Comparison of ENCODE assay signal across 19 cellular contexts in the genomic region with DNA sequence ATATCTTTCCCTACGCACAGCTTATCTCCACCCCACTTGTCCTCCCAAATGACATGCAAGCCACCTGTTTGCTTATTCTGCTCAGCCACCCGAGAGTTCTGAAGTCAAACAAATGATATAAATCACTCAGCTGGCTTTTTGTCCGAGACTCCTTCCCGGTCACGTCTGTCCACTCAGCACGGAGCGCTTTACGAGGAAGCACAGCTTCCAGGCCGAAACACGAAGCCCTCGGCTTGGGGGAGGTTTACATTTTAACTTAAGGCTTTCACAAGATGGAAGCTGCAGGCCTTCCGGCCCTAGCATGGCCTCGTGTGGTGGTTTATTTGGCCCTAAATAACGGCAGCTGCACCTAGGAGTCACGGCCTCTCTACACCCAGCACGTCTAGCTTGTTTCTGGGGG.
DNase-seq lines count a peak whose midpoint lies in the region; ATAC-seq, FAIRE-seq and TF ChIP-seq lines count a peak whose summit lies in the region.
"Had no signal": no experiment of that assay in that cellular context is flagged by ENCODE, and none has a peak within 500 bp of the region (broad histone marks: within the 10 kb centered on the region; RNA-seq: fewer than 3 reads in every experiment).

No MANE protein-coding gene starts in this region.

- intact Hi-C loops in HepG2 (cut with micrococcal nuclease; ENCODE audit: unreplicated experiment) (no loop called here), right lobe of liver (cut with DNase I) (no loop called here), PC-3 (cut with micrococcal nuclease) (no loop called here)

- no peak overlapping the region for H3K27ac ChIP-seq in HepG2 (ENCODE audit: extremely low read length, insufficient read depth, low read length)
- no peak overlapping the region for H3K27ac ChIP-seq in right lobe of liver
- no peak overlapping the region for H3K27ac ChIP-seq in PC-3 (ENCODE audit: low read length)
- H3K27ac ChIP-seq: SJSA1 had no signal

- H3K9ac ChIP-seq in HepG2 (ENCODE audit: insufficient read depth, low read depth, low read length), result peak overlapping the region; percentile 32; the same call in 1 of the 2 replicates
- no peak overlapping the region for H3K9ac ChIP-seq in PC-3 (ENCODE audit: low read length)

- no peaks in the 10 kb centered on the region for H3F3A ChIP-seq in PC-3 (ENCODE audit: low read length, unreplicated experiment)

- H4K20me1 ChIP-seq in HepG2 (ENCODE audit: insufficient read depth, low read length), result no peaks in the 10 kb centered on the region
- H4K20me1 ChIP-seq in PC-3 (ENCODE audit: low read length), result no peaks in the 10 kb centered on the region

- no peak for TF ChIP-seq RAD21 in HepG2 (CRISPR knock-in tag; IDR thresholded peaks at IDR 0.05)

- no peak for TF ChIP-seq CTCF in HepG2 (CRISPR knock-in tag; IDR thresholded peaks at IDR 0.05)
- no peak for TF ChIP-seq CTCF in right lobe of liver (IDR thresholded peaks at IDR 0.05)
- TF ChIP-seq CTCF in PC-3 (conservative IDR thresholded peaks at IDR 0.05; ENCODE audit: low read depth, low read length), result no peak

- H3K79me2 ChIP-seq in HepG2 (ENCODE audit: insufficient read depth, low read length) (no peaks in the 10 kb centered on the region), PC-3 (ENCODE audit: low read length) (no peaks in the 10 kb centered on the region)

- no TSS peak for BruUV-seq in HepG2 (replicated peaks; lab: Mats Ljungman, UMichigan)
- BruUV-seq in PC-3 (replicated peaks; lab: Mats Ljungman, UMichigan), result no TSS peak

- H3K4me3 ChIP-seq in HepG2 (replicated peaks in 1 of 3; ENCODE audit: insufficient read depth in 1 of 3, low read depth in 2 of 3, low read length in 3 of 3) (peak overlapping the region; percentile 37 to 57 (median 38)), right lobe of liver (no peak overlapping the region), PC-3 (ENCODE audit: low read length) (no peak overlapping the region)
- H3K4me3 ChIP-seq: SJSA1 had no signal

- H2AFZ ChIP-seq in HepG2 (ENCODE audit: low read length) (peak overlapping the region; percentile 75), PC-3 (ENCODE audit: low read length) (0 out of 2 replicates have a peak overlapping the region, but pooled peaks have one; percentile 30)

- no peak for TF ChIP-seq EP300 in HepG2 (IDR thresholded peaks at IDR 0.05; ENCODE audit: low read depth in 2 of 2, low read length in 2 of 2)
- TF ChIP-seq EP300 in HepG2 (CRISPR knock-in tag; IDR thresholded peaks at IDR 0.05; ENCODE audit: borderline replicate concordance), result no peak

- WGBS in HepG2 (ENCODE audit: low lambda C conversion rate), result 3% methylated on average over 15 of the region's 16 CpGs
- 81% methylated on average over 16 of the region's 16 CpGs for WGBS in right lobe of liver (ENCODE audit: insufficient coverage, low coverage, low lambda C conversion rate, missing lambda C conversion rate)

- H3K27me3 ChIP-seq in HepG2 (ENCODE audit: control insufficient read depth in 1 of 2, insufficient read depth in 2 of 2, low read length in 2 of 2) (peaks cover 1 to 26% of the 10 kb centered on the region in 2 experiments; a peak in 2 of 5 replicates), right lobe of liver (no peaks in the 10 kb centered on the region), PC-3 (ENCODE audit: low read length) (no peaks in the 10 kb centered on the region)
- H3K27me3 ChIP-seq: SJSA1 had no signal

- ATAC-seq in HepG2 (peak; percentile 21), right lobe of liver (no peak), PC-3 (no peak), GM19328 (IDR thresholded peaks at IDR 0.05; ENCODE audit: unreplicated experiment) (no peak)

- no peak for TF ChIP-seq POLR2A in HepG2 (IDR thresholded peaks at IDR 0.05; ENCODE audit: insufficient read depth in 1 of 2, low read depth in 2 of 2, low read length in 2 of 2)
- no peak for TF ChIP-seq POLR2A in right lobe of liver (IDR thresholded peaks at IDR 0.05)

- H3K9me2 ChIP-seq in PC-3 (replicated peaks; ENCODE audit: low read length), result no peaks in the 10 kb centered on the region

- in situ Hi-C loops in HepG2 (cut with HindIII; ENCODE audit: extremely low pct_ligation_motif_present, low pct_unique_long_range_greater_than_20kb), result no loop called here

- CTCF ChIA-PET in HepG2 (lab: Yijun Ruan, JAX; ENCODE audit: low intra/inter-chr PET ratio, low total read pairs), result no interaction called here
- CTCF ChIA-PET in PC-3 (lab: Charles Lee), result interaction anchor here (0.6 kb wide), 1 partner anchor 253 kb away, joined by 3 read pairs; no protein-coding TSS in a partner anchor

- H3K36me3 ChIP-seq in HepG2 (replicated peaks in 1 of 2; ENCODE audit: control insufficient read depth in 1 of 2, insufficient read depth in 2 of 2, low read length in 2 of 2), result no peaks in the 10 kb centered on the region
- no peaks in the 10 kb centered on the region for H3K36me3 ChIP-seq in right lobe of liver
- H3K36me3 ChIP-seq in PC-3 (ENCODE audit: low read depth, low read length), result no peaks in the 10 kb centered on the region
- H3K36me3 ChIP-seq: SJSA1 had no signal

- H3K9me3 ChIP-seq in HepG2 (ENCODE audit: low read length) (no peaks in the 10 kb centered on the region), right lobe of liver (no peaks in the 10 kb centered on the region), PC-3 (ENCODE audit: low read length) (no peaks in the 10 kb centered on the region)
- H3K9me3 ChIP-seq: SJSA1 had no signal

- POLR2A ChIA-PET in HepG2 (lab: Yijun Ruan, JAX) (no interaction called here), PC-3 (lab: Charles Lee; ENCODE audit: unreplicated experiment) (no interaction called here)

- FAIRE-seq in HepG2 (lab: Jason Lieb, UNC) (no peak), urothelium cell line (lab: Jason Lieb, UNC) (peak; percentile 69)
- FAIRE-seq: bronchial epithelial cell, GM12892 had no signal

- H3K4me2 ChIP-seq in HepG2 (ENCODE audit: low read depth, low read length) (peak overlapping the region; percentile 83), PC-3 (ENCODE audit: low read length) (no peak overlapping the region)

- DNase-seq in HepG2 (ENCODE audit: low spot score) (no peak), right lobe of liver (no peak), PC-3 (no peak), left kidney (ENCODE audit: low read depth, low spot score) (peak; percentile 90), urothelium cell line (ENCODE audit: low spot score) (no peak), MV-4-11 (lab: John Stamatoyannopoulos, UW) (no peak), anterior cingulate cortex (lab: John Stamatoyannopoulos, UW) (no peak)
- DNase-seq: activated CD4-positive, CD25-positive, alpha-beta regulatory T cell treated with anti-CD3 and anti-CD28 coated beads, Interleukin-2, amount 50 U/mL, for 72 hours; foreskin melanocyte; Kasumi-1; left cardiac atrium; NCI-H1105; NCI-H69; OCI-M1; T1000 had no signal

- H3K4me1 ChIP-seq in HepG2 (ENCODE audit: insufficient read depth, low read length) (peaks cover 34% of the 10 kb centered on the region), right lobe of liver (no peaks in the 10 kb centered on the region), PC-3 (ENCODE audit: insufficient read depth, low read length) (no peaks in the 10 kb centered on the region)
- H3K4me1 ChIP-seq: SJSA1 had no signal

TF ChIP-seq in HepG2, 621 proteins besides CTCF, POLR2A, EP300 and RAD21 (continues in another document):
- no peak for TF ChIP-seq POLR2AphosphoS5 (IDR thresholded peaks at IDR 0.05; ENCODE audit: low read depth, low read length)
- TF ChIP-seq, protein P1, sequence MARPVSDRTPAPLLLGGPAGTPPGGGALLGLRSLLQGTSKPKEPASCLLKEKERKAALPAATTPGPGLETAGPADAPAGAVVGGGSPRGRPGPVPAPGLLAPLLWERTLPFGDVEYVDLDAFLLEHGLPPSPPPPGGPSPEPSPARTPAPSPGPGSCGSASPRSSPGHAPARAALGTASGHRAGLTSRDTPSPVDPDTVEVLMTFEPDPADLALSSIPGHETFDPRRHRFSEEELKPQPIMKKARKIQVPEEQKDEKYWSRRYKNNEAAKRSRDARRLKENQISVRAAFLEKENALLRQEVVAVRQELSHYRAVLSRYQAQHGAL (CRISPR knock-in tag; IDR thresholded peaks at IDR 0.05; ENCODE audit: not compliant biosample characterization), result no peak
- TF ChIP-seq, protein P2, sequence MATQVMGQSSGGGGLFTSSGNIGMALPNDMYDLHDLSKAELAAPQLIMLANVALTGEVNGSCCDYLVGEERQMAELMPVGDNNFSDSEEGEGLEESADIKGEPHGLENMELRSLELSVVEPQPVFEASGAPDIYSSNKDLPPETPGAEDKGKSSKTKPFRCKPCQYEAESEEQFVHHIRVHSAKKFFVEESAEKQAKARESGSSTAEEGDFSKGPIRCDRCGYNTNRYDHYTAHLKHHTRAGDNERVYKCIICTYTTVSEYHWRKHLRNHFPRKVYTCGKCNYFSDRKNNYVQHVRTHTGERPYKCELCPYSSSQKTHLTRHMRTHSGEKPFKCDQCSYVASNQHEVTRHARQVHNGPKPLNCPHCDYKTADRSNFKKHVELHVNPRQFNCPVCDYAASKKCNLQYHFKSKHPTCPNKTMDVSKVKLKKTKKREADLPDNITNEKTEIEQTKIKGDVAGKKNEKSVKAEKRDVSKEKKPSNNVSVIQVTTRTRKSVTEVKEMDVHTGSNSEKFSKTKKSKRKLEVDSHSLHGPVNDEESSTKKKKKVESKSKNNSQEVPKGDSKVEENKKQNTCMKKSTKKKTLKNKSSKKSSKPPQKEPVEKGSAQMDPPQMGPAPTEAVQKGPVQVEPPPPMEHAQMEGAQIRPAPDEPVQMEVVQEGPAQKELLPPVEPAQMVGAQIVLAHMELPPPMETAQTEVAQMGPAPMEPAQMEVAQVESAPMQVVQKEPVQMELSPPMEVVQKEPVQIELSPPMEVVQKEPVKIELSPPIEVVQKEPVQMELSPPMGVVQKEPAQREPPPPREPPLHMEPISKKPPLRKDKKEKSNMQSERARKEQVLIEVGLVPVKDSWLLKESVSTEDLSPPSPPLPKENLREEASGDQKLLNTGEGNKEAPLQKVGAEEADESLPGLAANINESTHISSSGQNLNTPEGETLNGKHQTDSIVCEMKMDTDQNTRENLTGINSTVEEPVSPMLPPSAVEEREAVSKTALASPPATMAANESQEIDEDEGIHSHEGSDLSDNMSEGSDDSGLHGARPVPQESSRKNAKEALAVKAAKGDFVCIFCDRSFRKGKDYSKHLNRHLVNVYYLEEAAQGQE (IDR thresholded peaks at IDR 0.05; ENCODE audit: borderline replicate concordance in 1 of 2, low read depth in 1 of 2, low read length in 2 of 2), result no peak
- peak; percentile 32; the same call in 1 of the 2 replicates for TF ChIP-seq KDM5B (CRISPR knock-in tag; IDR thresholded peaks at IDR 0.05; ENCODE audit: borderline replicate concordance)
- TF ChIP-seq ZFP1 (CRISPR knock-in tag; IDR thresholded peaks at IDR 0.05), result no peak
- TF ChIP-seq DNMT1 (CRISPR knock-in tag; IDR thresholded peaks at IDR 0.05), result no peak
- peak; percentile 69 for TF ChIP-seq ZFY (CRISPR knock-in tag; IDR thresholded peaks at IDR 0.05)
- no peak for TF ChIP-seq ZNF382 (CRISPR knock-in tag; IDR thresholded peaks at IDR 0.05; ENCODE audit: borderline replicate concordance)
- no peak for TF ChIP-seq KMT2B (CRISPR knock-in tag; IDR thresholded peaks at IDR 0.05)
- no peak for TF ChIP-seq ZNF12 (CRISPR knock-in tag; IDR thresholded peaks at IDR 0.05)
- no peak for TF ChIP-seq ZKSCAN8 (CRISPR knock-in tag; IDR thresholded peaks at IDR 0.05; ENCODE audit: borderline replicate concordance)

Comparison
In these comparisons a context has a peak if more than half of its experiments do, and no peak if none do; other contexts are left out.
1. H3K4me3 ChIP-seq: peak in HepG2 (3 of 3); none in right lobe of liver (0 of 3) and PC-3 (single experiment).